In genomic region chr13:27660511-27660910, GRCh38 we compare ENCODE assay signal across 1 cellular context.
TF ChIP-seq lines count a peak whose summit lies in the region.

No MANE protein-coding gene starts in this region.

TF ChIP-seq in HepG2, 621 proteins besides CTCF, POLR2A, EP300 and RAD21:
- TF ChIP-seq MED1 (CRISPR knock-in tag; IDR thresholded peaks at IDR 0.05) (no peak), ZNF737 (CRISPR knock-in tag; IDR thresholded peaks at IDR 0.05; ENCODE audit: borderline replicate concordance) (no peak), ZNF354B (CRISPR knock-in tag; IDR thresholded peaks at IDR 0.05) (no peak), ZNF501 (CRISPR knock-in tag; IDR thresholded peaks at IDR 0.05) (no peak), FOXK1 (CRISPR knock-in tag; IDR thresholded peaks at IDR 0.05; ENCODE audit: borderline replicate concordance, low read depth) (no peak), PAXIP1 (CRISPR knock-in tag; conservative IDR thresholded peaks at IDR 0.05) (no peak), PHF21A (CRISPR knock-in tag; IDR thresholded peaks at IDR 0.05) (no peak), BCL6 (CRISPR knock-in tag; IDR thresholded peaks at IDR 0.05) (no peak), CHCHD3 (CRISPR knock-in tag; IDR thresholded peaks at IDR 0.05) (no peak), EHMT2 (IDR thresholded peaks at IDR 0.05; ENCODE audit: borderline replicate concordance, low read depth, low read length) (no peak)
